In genomic region chr1:44631333-44631646, GRCh38 we compare ENCODE assay signal across 8 cellular contexts. TPM values are rescaled to one million over a fixed set of nuclear protein-coding genes. Genes with fewer than 3 reads are reported as not detected.
DNase-seq lines count a peak whose midpoint lies in the region; ATAC-seq, FAIRE-seq and TF ChIP-seq lines count a peak whose summit lies in the region.

No MANE protein-coding gene starts in this region.

- H2AFZ ChIP-seq in SU-DHL-6 (ENCODE audit: low read depth, low read length, severe bottlenecking) = peak overlapping the region; percentile 84

- peak in 2 of 4 donors; percentile 36 to 46 for ATAC-seq in heart left ventricle
- no peak for ATAC-seq in left ventricle myocardium superior
- ATAC-seq in foreskin keratinocyte = no peak
- ATAC-seq in GM19324 (IDR thresholded peaks at IDR 0.05; ENCODE audit: low FRiP score, unreplicated experiment) = no peak
- no peak for ATAC-seq in GM19328 (IDR thresholded peaks at IDR 0.05; ENCODE audit: unreplicated experiment)

- H3K36me3 ChIP-seq in heart left ventricle = peaks cover 0 to 35% (median 27%) of the 10 kb centered on the region in 9 donors
- H3K36me3 ChIP-seq in SU-DHL-6 (ENCODE audit: low read length) = no peaks in the 10 kb centered on the region
- peaks cover 9 to 10% of the 10 kb centered on the region in 2 donors for H3K36me3 ChIP-seq in small intestine (ENCODE audit: control insufficient read depth in 2 of 2, insufficient read depth in 2 of 2, low read length in 2 of 2)

- DNase-seq in heart left ventricle (no peak), left ventricle myocardium superior (no peak), foreskin keratinocyte (no peak), small intestine (no peak), globus pallidus (ENCODE audit: low spot score) (no peak)

- peaks cover 11% of the 10 kb centered on the region; the same call in 1 of the 2 replicates for H3K79me2 ChIP-seq in SU-DHL-6 (ENCODE audit: insufficient read depth, low read length)

- H3K4me2 ChIP-seq in SU-DHL-6 (ENCODE audit: low read depth, low read length, poor library complexity, severe bottlenecking) = peak overlapping the region; percentile 82

- H3K27me3 ChIP-seq in heart left ventricle (no peaks in the 10 kb centered on the region), SU-DHL-6 (ENCODE audit: low read length) (no peaks in the 10 kb centered on the region), foreskin keratinocyte (no peaks in the 10 kb centered on the region), small intestine (ENCODE audit: control insufficient read depth in 2 of 2, insufficient read depth in 2 of 2, low read length in 2 of 2) (no peaks in the 10 kb centered on the region)

- H4K20me1 ChIP-seq in SU-DHL-6 (ENCODE audit: low read depth, low read length) = no peaks in the 10 kb centered on the region

- H3K27ac ChIP-seq in heart left ventricle (peak overlapping the region; percentile 86 to 98 (median 94)), SU-DHL-6 (ENCODE audit: low read depth, low read length) (peak overlapping the region; percentile 91), foreskin keratinocyte (peak overlapping the region; percentile 97), small intestine (ENCODE audit: low read depth in 1 of 2, low read length in 1 of 2) (peak overlapping the region; percentile 89 to 97)

- no peak for FAIRE-seq in small intestine (lab: Jason Lieb, UNC)

- H3F3A ChIP-seq in SU-DHL-6 (ENCODE audit: insufficient read depth) = 0 out of 2 replicates have a peak, but pooled peaks cover 5% of the 10 kb centered on the region

- TF ChIP-seq CTCF in heart left ventricle (IDR thresholded peaks at IDR 0.05) = no peak
- no peak for TF ChIP-seq CTCF in SU-DHL-6 (IDR thresholded peaks at IDR 0.05; ENCODE audit: insufficient read depth, low read length, poor library complexity, severe bottlenecking)
- TF ChIP-seq CTCF in foreskin keratinocyte (conservative IDR thresholded peaks at IDR 0.05) = no peak

- peaks cover 0 to 45% (median 19%) of the 10 kb centered on the region in 12 donors for H3K4me1 ChIP-seq in heart left ventricle
- peaks cover 13% of the 10 kb centered on the region for H3K4me1 ChIP-seq in foreskin keratinocyte
- peaks cover 4 to 9% of the 10 kb centered on the region in 2 donors for H3K4me1 ChIP-seq in small intestine (ENCODE audit: control insufficient read depth in 2 of 2, insufficient read depth in 1 of 2, low read depth in 1 of 2, low read length in 1 of 2)

- TF ChIP-seq POLR2A in heart left ventricle (IDR thresholded peaks at IDR 0.05) = no peak

- 12 to 13% (median 13%) methylated on average over 7 to 8 of the region's 8 CpGs for WGBS in heart left ventricle, 4 donors
- 14 to 15% (median 14%) methylated on average over 8 of the region's 8 CpGs for WGBS in small intestine, 3 donors

- H3K9me3 ChIP-seq in heart left ventricle (no peaks in the 10 kb centered on the region), SU-DHL-6 (ENCODE audit: insufficient read depth, low read length) (no peaks in the 10 kb centered on the region), small intestine (ENCODE audit: control insufficient read depth, low read depth) (no peaks in the 10 kb centered on the region)

- peak overlapping the region; percentile 75 for H3K9ac ChIP-seq in SU-DHL-6 (ENCODE audit: low read length)

- intact Hi-C loops in heart left ventricle (cut with DNase I) (no loop called here), left ventricle myocardium superior (cut with micrococcal nuclease) (no loop called here)

- H3K4me3 ChIP-seq in heart left ventricle (peak overlapping the region; percentile 60 to 90 (median 82)), SU-DHL-6 (ENCODE audit: insufficient read depth, low read length, poor library complexity, severe bottlenecking) (peak overlapping the region; percentile 67), small intestine (ENCODE audit: low read depth in 1 of 2, low read length in 2 of 2) (peak overlapping the region; percentile 52 to 76)

- no peaks in the 10 kb centered on the region for H3K9me2 ChIP-seq in SU-DHL-6 (replicated peaks; ENCODE audit: insufficient read depth, low read length)

RNA-seq across cellular contexts. Expression of gene TMEM53, which starts 43.0 kb away (rescaled TPM):
- total RNA-seq in heart left ventricle (10 to 100 TPM in 6 of 9 donors, 1 to 10 TPM in 3; 8.5 to 18.1 (median 12.5) TPM), left ventricle myocardium superior (9.1 TPM), foreskin keratinocyte (5.0 and 6.2 TPM in 2 replicates)
- polyA plus RNA-seq in heart left ventricle (10 to 100 TPM in 1 of 2 donors, 1 to 10 TPM in 1; 8.6 to 20.0 TPM), foreskin keratinocyte (10.0 and 10.2 TPM in 2 replicates), small intestine (10 to 100 TPM; 20.1 to 27.2 (median 25.4) TPM)

RNA-seq across cellular contexts. Expression of gene ARMH1, which starts 43.2 kb away (rescaled TPM):
- total RNA-seq in heart left ventricle (1 to 10 TPM in 2 of 9 donors, under 1 TPM in 4, not detected in 3; 0.33 to 9.9 (median 0.64) TPM), left ventricle myocardium superior (0.92 TPM), foreskin keratinocyte (0.18 TPM in 1 of 2 replicates, not detected in the other)
- polyA plus RNA-seq in heart left ventricle (under 1 TPM; 0.62 to 0.88 TPM), foreskin keratinocyte (0.12 TPM in 1 of 2 replicates, not detected in the other), small intestine (1 to 10 TPM; 2.7 to 6.5 (median 4.2) TPM)
